ENCODE assay signal across 1 cellular context in the genomic region with DNA sequence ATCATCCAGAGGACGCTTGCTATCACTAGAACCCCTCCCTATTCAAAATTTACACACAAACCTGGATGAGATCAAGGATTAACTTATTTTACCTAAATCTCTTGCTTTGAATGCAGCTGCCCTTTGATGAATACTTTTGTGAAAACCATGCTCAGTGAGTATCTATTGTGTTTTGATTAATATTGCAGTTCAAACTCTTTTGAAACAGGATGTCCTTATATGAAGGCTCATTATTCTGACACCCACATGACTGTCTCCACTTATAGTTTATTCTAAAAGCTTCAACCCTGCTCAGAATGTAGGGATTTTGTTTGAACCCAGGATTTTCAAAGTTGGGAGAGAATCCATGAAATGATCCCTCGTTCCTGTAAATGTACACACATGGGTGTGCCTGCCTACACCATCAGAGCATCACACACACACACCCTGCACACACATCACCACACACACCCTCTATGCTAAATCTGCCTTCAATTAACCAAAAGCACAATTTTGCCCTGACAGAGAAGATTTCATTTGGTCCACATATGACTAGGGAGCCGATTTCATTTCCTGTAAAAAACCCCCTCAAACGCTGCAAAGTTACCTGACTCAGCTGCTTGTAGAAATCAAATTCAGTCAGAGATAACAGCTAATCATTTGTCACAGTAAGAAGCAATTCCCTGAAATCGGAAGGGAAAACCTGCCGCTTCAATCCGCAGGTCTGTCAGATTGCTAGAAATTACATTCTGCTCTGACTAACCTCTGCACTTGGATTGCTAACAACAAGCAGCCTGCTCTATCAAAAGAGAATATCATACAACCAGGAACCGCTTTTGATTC.
TF ChIP-seq lines count a peak whose summit lies in the region.

No MANE protein-coding gene starts in this region.

TF ChIP-seq in HepG2, 621 proteins besides CTCF, POLR2A, EP300 and RAD21 (continued from another document):
- TF ChIP-seq, protein P1, sequence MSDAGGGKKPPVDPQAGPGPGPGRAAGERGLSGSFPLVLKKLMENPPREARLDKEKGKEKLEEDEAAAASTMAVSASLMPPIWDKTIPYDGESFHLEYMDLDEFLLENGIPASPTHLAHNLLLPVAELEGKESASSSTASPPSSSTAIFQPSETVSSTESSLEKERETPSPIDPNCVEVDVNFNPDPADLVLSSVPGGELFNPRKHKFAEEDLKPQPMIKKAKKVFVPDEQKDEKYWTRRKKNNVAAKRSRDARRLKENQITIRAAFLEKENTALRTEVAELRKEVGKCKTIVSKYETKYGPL (CRISPR knock-in tag; IDR thresholded peaks at IDR 0.05) = no peak
- TF ChIP-seq ZNF761 (CRISPR knock-in tag; conservative IDR thresholded peaks at IDR 0.05) = no peak
- no peak for TF ChIP-seq ZNF367 (CRISPR knock-in tag; IDR thresholded peaks at IDR 0.05; ENCODE audit: borderline replicate concordance)
TF ChIP-seq in HepG2: peak in this region for 1.
